Comparison of ENCODE assay signal across 9 cellular contexts in genomic region chr6:105591053-105591452, GRCh38.
DNase-seq lines count a peak whose midpoint lies in the region; ATAC-seq and TF ChIP-seq lines count a peak whose summit lies in the region.
"Had no signal": no experiment of that assay in that cellular context is flagged by ENCODE, and none has a peak within 500 bp of the region (broad histone marks: within the 10 kb centered on the region; RNA-seq: fewer than 3 reads in every experiment).

No MANE protein-coding gene starts in this region.

- TF ChIP-seq CTCF in GM10266 (IDR thresholded peaks at IDR 0.05; ENCODE audit: control insufficient read depth, insufficient read depth, low read depth, missing control alignments) (no peak), KMS-11 (conservative IDR thresholded peaks at IDR 0.05; ENCODE audit: low read depth, low read length) (no peak)

- H3K9ac ChIP-seq in KMS-11, result no peak overlapping the region

- no peaks in the 10 kb centered on the region for H3K27me3 Mint-ChIP-seq in effector memory CD8-positive, alpha-beta T cell

- no peaks in the 10 kb centered on the region for H4K20me1 ChIP-seq in KMS-11 (ENCODE audit: insufficient read depth)

- H3K9me3 Mint-ChIP-seq in effector memory CD8-positive, alpha-beta T cell, result no peaks in the 10 kb centered on the region

- H3K4me1 ChIP-seq in KMS-11 (ENCODE audit: low read depth, poor library complexity, severe bottlenecking), result peaks cover 60% of the 10 kb centered on the region

- no peaks in the 10 kb centered on the region for H3K79me2 ChIP-seq in KMS-11 (ENCODE audit: insufficient read depth, low read depth)

- H3K4me2 ChIP-seq in KMS-11, result peak overlapping the region; percentile 61

- H2AFZ ChIP-seq in KMS-11 (ENCODE audit: low read depth), result no peak overlapping the region

- H3K36me3 ChIP-seq in KMS-11 (ENCODE audit: insufficient read depth), result no peaks in the 10 kb centered on the region

- H3K27me3 ChIP-seq in KMS-11 (ENCODE audit: insufficient read depth, low read depth), result no peaks in the 10 kb centered on the region

- no peak overlapping the region for H3K4me3 ChIP-seq in KMS-11 (IDR thresholded peaks at IDR 0.05; ENCODE audit: insufficient read depth, low read depth, low read length)

- DNase-seq in GM10266 (ENCODE audit: extremely low spot score) (peak; percentile 43), NCI-H345 (lab: John Stamatoyannopoulos, UW) (no peak), NCI-H1092 (lab: John Stamatoyannopoulos, UW) (no peak), KG1 (lab: John Stamatoyannopoulos, UW) (no peak), Ammon's horn (ENCODE audit: low spot score) (no peak)
- peak in 1 of 3 experiments; percentile 1 for DNase-seq in effector memory CD8-positive, alpha-beta T cell

- peaks cover 21 to 38% of the 10 kb centered on the region in 2 donors for H3K4me1 Mint-ChIP-seq in effector memory CD8-positive, alpha-beta T cell (ENCODE audit: low read depth in 2 of 2)

- H3K27ac ChIP-seq in KMS-11, result peak overlapping the region; percentile 60; the same call in 1 of the 2 replicates
- H3K27ac ChIP-seq: HL-60 had no signal

- H3K4me3 Mint-ChIP-seq in effector memory CD8-positive, alpha-beta T cell, result peak overlapping the region in 1 of 2 donors; percentile 2

- H3K36me3 Mint-ChIP-seq in effector memory CD8-positive, alpha-beta T cell (ENCODE audit: insufficient read depth), result peaks cover 4% of the 10 kb centered on the region

- H3K27ac Mint-ChIP-seq in effector memory CD8-positive, alpha-beta T cell, result peak overlapping the region; percentile 1 to 39

- ATAC-seq in GM21576 (IDR thresholded peaks at IDR 0.05; ENCODE audit: unreplicated experiment), result peak; percentile 96
- peak; percentile 74 for ATAC-seq in effector memory CD8-positive, alpha-beta T cell (replicated peaks)
